In genomic region chr6:84618836-84619235, GRCh38 we compare ENCODE assay signal across 16 cellular contexts.
DNase-seq lines count a peak whose midpoint lies in the region; ATAC-seq and TF ChIP-seq lines count a peak whose summit lies in the region.
"Had no signal": no experiment of that assay in that cellular context is flagged by ENCODE, and none has a peak within 500 bp of the region (broad histone marks: within the 10 kb centered on the region; RNA-seq: fewer than 3 reads in every experiment).

No MANE protein-coding gene starts in this region.

- CTCF ChIA-PET in HEK293T (lab: Yijun Ruan, JAX), result no interaction called here

- in situ Hi-C loops in astrocyte of the spinal cord (cut with HindIII; ENCODE audit: low sequenced_read_pairs), result no loop called here

- peaks cover 0 to 2% (median 0%) of the 10 kb centered on the region in 3 donors for H3K9me3 ChIP-seq in skeletal muscle tissue (ENCODE audit: control insufficient read depth in 3 of 3, low read length in 3 of 3)

- POLR2A ChIA-PET in HEK293T (lab: Yijun Ruan, JAX), result interaction anchor here (0.6 kb wide), 1 partner anchor 232 kb away, joined by 3 read pairs; no protein-coding TSS in a partner anchor

- intact Hi-C loops in left ventricle myocardium superior (cut with micrococcal nuclease), result no loop called here

- ATAC-seq in left ventricle myocardium superior, result peak; percentile 57
- ATAC-seq in GM19035 (IDR thresholded peaks at IDR 0.05; ENCODE audit: unreplicated experiment), result no peak
- ATAC-seq: naive thymus-derived CD8-positive, alpha-beta T cell had no signal

- TF ChIP-seq CTCF in astrocyte of the spinal cord (IDR thresholded peaks at IDR 0.05; ENCODE audit: low read depth, low read length), result no peak

- H3K27ac ChIP-seq in skeletal muscle tissue (ENCODE audit: low read depth, low read length), result peak overlapping the region; percentile 46
- H3K27ac ChIP-seq: SK-N-MC, spleen had no signal

- H3K9ac ChIP-seq in skeletal muscle tissue (ENCODE audit: low read depth in 1 of 3, low read length in 3 of 3), result no peak overlapping the region

- H3K4me3 ChIP-seq in astrocyte of the spinal cord (ENCODE audit: low read depth, low read length) (no peak overlapping the region), skeletal muscle tissue (ENCODE audit: low read length in 3 of 3) (no peak overlapping the region)
- H3K4me3 ChIP-seq: SK-N-MC, spleen had no signal

- no peaks in the 10 kb centered on the region for H3K27me3 ChIP-seq in skeletal muscle tissue (ENCODE audit: control insufficient read depth in 3 of 3, insufficient read depth in 3 of 3, low read length in 3 of 3)
- H3K27me3 ChIP-seq: spleen had no signal

- H3K36me3 ChIP-seq in skeletal muscle tissue (ENCODE audit: control insufficient read depth in 3 of 3, insufficient read depth in 3 of 3, low read length in 3 of 3), result no peaks in the 10 kb centered on the region
- H3K36me3 ChIP-seq: spleen had no signal

- H3K4me1 ChIP-seq in skeletal muscle tissue (ENCODE audit: control insufficient read depth in 3 of 3, insufficient read depth in 3 of 3, low read length in 3 of 3), result no peaks in the 10 kb centered on the region
- H3K4me1 ChIP-seq: spleen had no signal

- DNase-seq in HEK293T (ENCODE audit: extremely low spot score) (peak; percentile 67), astrocyte of the spinal cord (ENCODE audit: low read depth, low spot score) (peak; percentile 83), left ventricle myocardium superior (no peak), globus pallidus (ENCODE audit: low spot score) (no peak), NCI-H2196 (lab: John Stamatoyannopoulos, UW; ENCODE audit: unreplicated experiment) (no peak), dedifferentiated amniotic fluid mesenchymal stem cell (ENCODE audit: extremely low spot score) (no peak)
- DNase-seq: activated CD4-positive, alpha-beta T cell treated with anti-CD3 and anti-CD28 coated beads, Interleukin-2, amount 10 ng/mL, durations not matched to agents 24 days and 14 days; activated naive CD4-positive, alpha-beta T cell treated with Interleukin-2 at 50 U/mL for 16 hours; COR-L47; effector CD4-positive, alpha-beta T cell; naive thymus-derived CD8-positive, alpha-beta T cell; NCI-H526 treated with DMSO at 0.1 percent for 48 hours; spleen had no signal

TF ChIP-seq in HEK293T, 16 proteins besides CTCF, POLR2A, EP300 and RAD21:
- TF ChIP-seq ELF4 (IDR thresholded peaks at IDR 0.05) (no peak), TARDBP (IDR thresholded peaks at IDR 0.05) (no peak), LEF1 (IDR thresholded peaks at IDR 0.05; ENCODE audit: borderline replicate concordance) (no peak), SUZ12 (IDR thresholded peaks at IDR 0.05) (no peak), SP1 (IDR thresholded peaks at IDR 0.05) (no peak), PKNOX1 (IDR thresholded peaks at IDR 0.05) (no peak), HDGF (IDR thresholded peaks at IDR 0.05; ENCODE audit: borderline replicate concordance) (no peak), NFRKB (IDR thresholded peaks at IDR 0.05) (no peak), FOXM1 (IDR thresholded peaks at IDR 0.05; ENCODE audit: borderline replicate concordance) (no peak), FOXA1 (IDR thresholded peaks at IDR 0.05) (no peak), FOXK2 (IDR thresholded peaks at IDR 0.05) (no peak), ZNF384 (IDR thresholded peaks at IDR 0.05) (no peak)

Comparison
In these comparisons a context has a peak if more than half of its experiments do, and no peak if none do; other contexts are left out.
1. DNase-seq: peak in HEK293T (single experiment) and astrocyte of the spinal cord (single experiment); none in left ventricle myocardium superior (single experiment), globus pallidus (single experiment), NCI-H2196 (single experiment) and dedifferentiated amniotic fluid mesenchymal stem cell (single experiment).